1 cellular context compared by ENCODE assay signal in the genomic region with DNA sequence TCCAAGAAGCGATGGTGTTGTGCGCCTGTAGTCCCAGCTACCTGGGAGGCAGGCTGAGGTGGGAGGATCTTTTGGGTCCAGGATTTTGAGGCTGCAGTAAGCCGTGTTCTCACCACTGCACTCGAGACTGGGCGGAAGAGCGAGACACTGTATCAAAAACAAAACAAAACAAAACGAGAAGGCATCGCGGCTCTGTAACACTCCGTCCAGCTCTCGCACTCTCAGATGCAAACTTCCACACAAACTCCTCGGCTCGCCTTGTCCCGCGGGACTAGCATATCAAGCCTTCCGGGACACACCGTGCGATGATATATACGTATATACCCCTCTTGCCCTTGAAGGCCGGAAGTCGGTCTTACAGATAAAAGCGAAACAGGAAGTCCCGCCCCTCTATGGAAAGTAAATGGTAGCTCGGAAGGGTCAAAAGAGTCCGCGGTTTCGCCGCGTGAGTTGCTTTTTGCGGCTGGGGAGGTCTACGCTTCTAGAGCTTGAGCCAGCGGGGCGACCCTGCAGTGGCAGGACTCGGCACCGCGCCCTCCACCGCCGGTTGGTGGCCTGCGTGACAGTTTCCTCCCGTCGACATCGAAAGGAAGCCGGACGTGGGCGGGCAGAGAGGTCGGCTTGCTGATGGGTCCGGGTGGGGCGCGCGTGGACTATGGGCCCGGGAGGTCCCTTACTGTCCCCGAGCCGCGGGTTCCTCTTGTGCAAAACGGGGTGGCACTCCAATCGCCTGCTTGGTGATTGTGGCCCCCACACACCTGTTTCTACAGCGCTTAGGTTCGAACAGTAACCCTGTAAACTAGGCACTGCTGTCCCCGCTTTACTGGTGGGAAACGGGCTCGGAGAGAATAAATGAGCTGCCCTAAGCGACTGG.
TF ChIP-seq lines count a peak whose summit lies in the region.

A gene with protein sequence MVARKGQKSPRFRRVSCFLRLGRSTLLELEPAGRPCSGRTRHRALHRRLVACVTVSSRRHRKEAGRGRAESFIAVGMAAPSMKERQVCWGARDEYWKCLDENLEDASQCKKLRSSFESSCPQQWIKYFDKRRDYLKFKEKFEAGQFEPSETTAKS (plus strand): TSS at position 393 of the 874 bp plus-strand sequence. CDS start 11 bp downstream, at position 404.

TF ChIP-seq in HepG2, 621 proteins besides CTCF, POLR2A, EP300 and RAD21 (continued from another document and continues in another):
- TF ChIP-seq, protein P1, sequence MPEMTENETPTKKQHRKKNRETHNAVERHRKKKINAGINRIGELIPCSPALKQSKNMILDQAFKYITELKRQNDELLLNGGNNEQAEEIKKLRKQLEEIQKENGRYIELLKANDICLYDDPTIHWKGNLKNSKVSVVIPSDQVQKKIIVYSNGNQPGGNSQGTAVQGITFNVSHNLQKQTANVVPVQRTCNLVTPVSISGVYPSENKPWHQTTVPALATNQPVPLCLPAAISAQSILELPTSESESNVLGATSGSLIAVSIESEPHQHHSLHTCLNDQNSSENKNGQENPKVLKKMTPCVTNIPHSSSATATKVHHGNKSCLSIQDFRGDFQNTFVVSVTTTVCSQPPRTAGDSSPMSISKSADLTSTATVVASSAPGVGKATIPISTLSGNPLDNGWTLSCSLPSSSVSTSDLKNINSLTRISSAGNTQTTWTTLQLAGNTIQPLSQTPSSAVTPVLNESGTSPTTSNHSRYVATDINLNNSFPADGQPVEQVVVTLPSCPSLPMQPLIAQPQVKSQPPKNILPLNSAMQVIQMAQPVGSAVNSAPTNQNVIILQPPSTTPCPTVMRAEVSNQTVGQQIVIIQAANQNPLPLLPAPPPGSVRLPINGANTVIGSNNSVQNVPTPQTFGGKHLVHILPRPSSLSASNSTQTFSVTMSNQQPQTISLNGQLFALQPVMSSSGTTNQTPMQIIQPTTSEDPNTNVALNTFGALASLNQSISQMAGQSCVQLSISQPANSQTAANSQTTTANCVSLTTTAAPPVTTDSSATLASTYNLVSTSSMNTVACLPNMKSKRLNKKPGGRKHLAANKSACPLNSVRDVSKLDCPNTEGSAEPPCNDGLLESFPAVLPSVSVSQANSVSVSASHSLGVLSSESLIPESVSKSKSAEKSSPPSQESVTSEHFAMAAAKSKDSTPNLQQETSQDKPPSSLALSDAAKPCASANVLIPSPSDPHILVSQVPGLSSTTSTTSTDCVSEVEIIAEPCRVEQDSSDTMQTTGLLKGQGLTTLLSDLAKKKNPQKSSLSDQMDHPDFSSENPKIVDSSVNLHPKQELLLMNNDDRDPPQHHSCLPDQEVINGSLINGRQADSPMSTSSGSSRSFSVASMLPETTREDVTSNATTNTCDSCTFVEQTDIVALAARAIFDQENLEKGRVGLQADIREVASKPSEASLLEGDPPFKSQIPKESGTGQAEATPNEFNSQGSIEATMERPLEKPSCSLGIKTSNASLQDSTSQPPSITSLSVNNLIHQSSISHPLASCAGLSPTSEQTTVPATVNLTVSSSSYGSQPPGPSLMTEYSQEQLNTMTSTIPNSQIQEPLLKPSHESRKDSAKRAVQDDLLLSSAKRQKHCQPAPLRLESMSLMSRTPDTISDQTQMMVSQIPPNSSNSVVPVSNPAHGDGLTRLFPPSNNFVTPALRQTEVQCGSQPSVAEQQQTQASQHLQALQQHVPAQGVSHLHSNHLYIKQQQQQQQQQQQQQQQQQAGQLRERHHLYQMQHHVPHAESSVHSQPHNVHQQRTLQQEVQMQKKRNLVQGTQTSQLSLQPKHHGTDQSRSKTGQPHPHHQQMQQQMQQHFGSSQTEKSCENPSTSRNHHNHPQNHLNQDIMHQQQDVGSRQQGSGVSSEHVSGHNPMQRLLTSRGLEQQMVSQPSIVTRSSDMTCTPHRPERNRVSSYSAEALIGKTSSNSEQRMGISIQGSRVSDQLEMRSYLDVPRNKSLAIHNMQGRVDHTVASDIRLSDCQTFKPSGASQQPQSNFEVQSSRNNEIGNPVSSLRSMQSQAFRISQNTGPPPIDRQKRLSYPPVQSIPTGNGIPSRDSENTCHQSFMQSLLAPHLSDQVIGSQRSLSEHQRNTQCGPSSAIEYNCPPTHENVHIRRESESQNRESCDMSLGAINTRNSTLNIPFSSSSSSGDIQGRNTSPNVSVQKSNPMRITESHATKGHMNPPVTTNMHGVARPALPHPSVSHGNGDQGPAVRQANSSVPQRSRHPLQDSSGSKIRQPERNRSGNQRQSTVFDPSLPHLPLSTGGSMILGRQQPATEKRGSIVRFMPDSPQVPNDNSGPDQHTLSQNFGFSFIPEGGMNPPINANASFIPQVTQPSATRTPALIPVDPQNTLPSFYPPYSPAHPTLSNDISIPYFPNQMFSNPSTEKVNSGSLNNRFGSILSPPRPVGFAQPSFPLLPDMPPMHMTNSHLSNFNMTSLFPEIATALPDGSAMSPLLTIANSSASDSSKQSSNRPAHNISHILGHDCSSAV (CRISPR knock-in tag; IDR thresholded peaks at IDR 0.05; ENCODE audit: borderline replicate concordance) = peak; percentile 37; the same call in 1 of the 2 replicates
- TF ChIP-seq, protein P2, sequence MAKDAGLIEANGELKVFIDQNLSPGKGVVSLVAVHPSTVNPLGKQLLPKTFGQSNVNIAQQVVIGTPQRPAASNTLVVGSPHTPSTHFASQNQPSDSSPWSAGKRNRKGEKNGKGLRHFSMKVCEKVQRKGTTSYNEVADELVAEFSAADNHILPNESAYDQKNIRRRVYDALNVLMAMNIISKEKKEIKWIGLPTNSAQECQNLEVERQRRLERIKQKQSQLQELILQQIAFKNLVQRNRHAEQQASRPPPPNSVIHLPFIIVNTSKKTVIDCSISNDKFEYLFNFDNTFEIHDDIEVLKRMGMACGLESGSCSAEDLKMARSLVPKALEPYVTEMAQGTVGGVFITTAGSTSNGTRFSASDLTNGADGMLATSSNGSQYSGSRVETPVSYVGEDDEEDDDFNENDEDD (CRISPR knock-in tag; IDR thresholded peaks at IDR 0.05; ENCODE audit: borderline replicate concordance) = peak; percentile 50; the same call in 1 of the 2 replicates
- TF ChIP-seq, protein P3, sequence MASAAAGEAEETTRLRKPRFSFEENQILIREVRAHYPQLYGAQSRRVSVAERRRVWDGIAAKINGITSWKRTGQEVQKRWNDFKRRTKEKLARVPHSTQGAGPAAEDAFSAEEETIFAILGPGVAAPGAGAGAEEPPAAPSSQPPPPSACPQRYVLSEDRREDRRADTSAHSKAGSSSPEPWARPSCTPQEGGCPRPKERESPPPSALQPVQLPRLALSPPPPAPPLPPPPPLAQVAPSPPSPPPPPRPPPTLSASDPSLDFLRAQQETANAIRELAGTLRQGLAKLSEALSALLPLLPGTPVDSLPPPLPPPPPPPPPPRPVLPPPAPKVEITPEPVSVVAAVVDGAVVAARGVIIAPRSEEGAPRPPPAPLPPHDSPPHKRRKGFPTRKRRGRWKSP (CRISPR knock-in tag; IDR thresholded peaks at IDR 0.05) = peak; percentile 85; the same call in 1 of the 2 replicates
- TF ChIP-seq MTA3 (CRISPR knock-in tag; IDR thresholded peaks at IDR 0.05) (no peak), ZNF30 (CRISPR knock-in tag; IDR thresholded peaks at IDR 0.05) (0 out of 2 replicates have a peak, but pooled peaks have one; percentile 60), DPF2 (CRISPR knock-in tag; IDR thresholded peaks at IDR 0.05; ENCODE audit: borderline replicate concordance, low read depth) (no peak), ZNF737 (CRISPR knock-in tag; IDR thresholded peaks at IDR 0.05; ENCODE audit: borderline replicate concordance) (0 out of 2 replicates have a peak, but pooled peaks have one; percentile 38), U2AF2 (IDR thresholded peaks at IDR 0.05; ENCODE audit: low read depth, low read length) (peak; percentile 89), NAIF1 (CRISPR knock-in tag; IDR thresholded peaks at IDR 0.05; ENCODE audit: borderline replicate concordance) (peak; percentile 66; the same call in 1 of the 2 replicates), EEA1 (CRISPR knock-in tag; IDR thresholded peaks at IDR 0.05; ENCODE audit: borderline replicate concordance) (0 out of 2 replicates have a peak, but pooled peaks have one; percentile 41), ZNF317 (CRISPR knock-in tag; IDR thresholded peaks at IDR 0.05) (no peak), KDM5B (CRISPR knock-in tag; IDR thresholded peaks at IDR 0.05; ENCODE audit: borderline replicate concordance) (peak; percentile 92)
- TF ChIP-seq, protein P4, sequence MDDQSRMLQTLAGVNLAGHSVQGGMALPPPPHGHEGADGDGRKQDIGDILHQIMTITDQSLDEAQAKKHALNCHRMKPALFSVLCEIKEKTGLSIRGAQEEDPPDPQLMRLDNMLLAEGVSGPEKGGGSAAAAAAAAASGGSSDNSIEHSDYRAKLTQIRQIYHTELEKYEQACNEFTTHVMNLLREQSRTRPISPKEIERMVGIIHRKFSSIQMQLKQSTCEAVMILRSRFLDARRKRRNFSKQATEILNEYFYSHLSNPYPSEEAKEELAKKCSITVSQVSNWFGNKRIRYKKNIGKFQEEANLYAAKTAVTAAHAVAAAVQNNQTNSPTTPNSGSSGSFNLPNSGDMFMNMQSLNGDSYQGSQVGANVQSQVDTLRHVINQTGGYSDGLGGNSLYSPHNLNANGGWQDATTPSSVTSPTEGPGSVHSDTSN (CRISPR knock-in tag; IDR thresholded peaks at IDR 0.05; ENCODE audit: borderline replicate concordance) = no peak
- TF ChIP-seq, protein P5, sequence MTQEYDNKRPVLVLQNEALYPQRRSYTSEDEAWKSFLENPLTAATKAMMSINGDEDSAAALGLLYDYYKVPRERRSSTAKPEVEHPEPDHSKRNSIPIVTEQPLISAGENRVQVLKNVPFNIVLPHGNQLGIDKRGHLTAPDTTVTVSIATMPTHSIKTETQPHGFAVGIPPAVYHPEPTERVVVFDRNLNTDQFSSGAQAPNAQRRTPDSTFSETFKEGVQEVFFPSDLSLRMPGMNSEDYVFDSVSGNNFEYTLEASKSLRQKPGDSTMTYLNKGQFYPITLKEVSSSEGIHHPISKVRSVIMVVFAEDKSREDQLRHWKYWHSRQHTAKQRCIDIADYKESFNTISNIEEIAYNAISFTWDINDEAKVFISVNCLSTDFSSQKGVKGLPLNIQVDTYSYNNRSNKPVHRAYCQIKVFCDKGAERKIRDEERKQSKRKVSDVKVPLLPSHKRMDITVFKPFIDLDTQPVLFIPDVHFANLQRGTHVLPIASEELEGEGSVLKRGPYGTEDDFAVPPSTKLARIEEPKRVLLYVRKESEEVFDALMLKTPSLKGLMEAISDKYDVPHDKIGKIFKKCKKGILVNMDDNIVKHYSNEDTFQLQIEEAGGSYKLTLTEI (CRISPR knock-in tag; conservative IDR thresholded peaks at IDR 0.05) = no peak
- TF ChIP-seq, protein P6, sequence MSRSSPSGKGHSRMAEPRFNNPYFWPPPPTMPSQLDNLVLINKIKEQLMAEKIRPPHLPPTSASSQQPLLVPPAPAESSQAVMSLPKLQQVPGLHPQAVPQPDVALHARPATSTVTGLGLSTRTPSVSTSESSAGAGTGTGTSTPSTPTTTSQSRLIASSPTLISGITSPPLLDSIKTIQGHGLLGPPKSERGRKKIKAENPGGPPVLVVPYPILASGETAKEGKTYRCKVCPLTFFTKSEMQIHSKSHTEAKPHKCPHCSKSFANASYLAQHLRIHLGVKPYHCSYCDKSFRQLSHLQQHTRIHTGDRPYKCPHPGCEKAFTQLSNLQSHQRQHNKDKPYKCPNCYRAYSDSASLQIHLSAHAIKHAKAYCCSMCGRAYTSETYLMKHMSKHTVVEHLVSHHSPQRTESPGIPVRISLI (CRISPR knock-in tag; IDR thresholded peaks at IDR 0.05; ENCODE audit: borderline replicate concordance) = peak; percentile 17; the same call in 1 of the 2 replicates
- TF ChIP-seq, protein P7, sequence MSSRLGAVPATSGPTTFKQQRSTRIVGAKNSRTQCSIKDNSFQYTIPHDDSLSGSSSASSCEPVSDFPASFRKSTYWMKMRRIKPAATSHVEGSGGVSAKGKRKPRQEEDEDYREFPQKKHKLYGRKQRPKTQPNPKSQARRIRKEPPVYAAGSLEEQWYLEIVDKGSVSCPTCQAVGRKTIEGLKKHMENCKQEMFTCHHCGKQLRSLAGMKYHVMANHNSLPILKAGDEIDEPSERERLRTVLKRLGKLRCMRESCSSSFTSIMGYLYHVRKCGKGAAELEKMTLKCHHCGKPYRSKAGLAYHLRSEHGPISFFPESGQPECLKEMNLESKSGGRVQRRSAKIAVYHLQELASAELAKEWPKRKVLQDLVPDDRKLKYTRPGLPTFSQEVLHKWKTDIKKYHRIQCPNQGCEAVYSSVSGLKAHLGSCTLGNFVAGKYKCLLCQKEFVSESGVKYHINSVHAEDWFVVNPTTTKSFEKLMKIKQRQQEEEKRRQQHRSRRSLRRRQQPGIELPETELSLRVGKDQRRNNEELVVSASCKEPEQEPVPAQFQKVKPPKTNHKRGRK (CRISPR knock-in tag; IDR thresholded peaks at IDR 0.05) = peak; percentile 84; the same call in 1 of the 2 replicates
- TF ChIP-seq, protein P8, sequence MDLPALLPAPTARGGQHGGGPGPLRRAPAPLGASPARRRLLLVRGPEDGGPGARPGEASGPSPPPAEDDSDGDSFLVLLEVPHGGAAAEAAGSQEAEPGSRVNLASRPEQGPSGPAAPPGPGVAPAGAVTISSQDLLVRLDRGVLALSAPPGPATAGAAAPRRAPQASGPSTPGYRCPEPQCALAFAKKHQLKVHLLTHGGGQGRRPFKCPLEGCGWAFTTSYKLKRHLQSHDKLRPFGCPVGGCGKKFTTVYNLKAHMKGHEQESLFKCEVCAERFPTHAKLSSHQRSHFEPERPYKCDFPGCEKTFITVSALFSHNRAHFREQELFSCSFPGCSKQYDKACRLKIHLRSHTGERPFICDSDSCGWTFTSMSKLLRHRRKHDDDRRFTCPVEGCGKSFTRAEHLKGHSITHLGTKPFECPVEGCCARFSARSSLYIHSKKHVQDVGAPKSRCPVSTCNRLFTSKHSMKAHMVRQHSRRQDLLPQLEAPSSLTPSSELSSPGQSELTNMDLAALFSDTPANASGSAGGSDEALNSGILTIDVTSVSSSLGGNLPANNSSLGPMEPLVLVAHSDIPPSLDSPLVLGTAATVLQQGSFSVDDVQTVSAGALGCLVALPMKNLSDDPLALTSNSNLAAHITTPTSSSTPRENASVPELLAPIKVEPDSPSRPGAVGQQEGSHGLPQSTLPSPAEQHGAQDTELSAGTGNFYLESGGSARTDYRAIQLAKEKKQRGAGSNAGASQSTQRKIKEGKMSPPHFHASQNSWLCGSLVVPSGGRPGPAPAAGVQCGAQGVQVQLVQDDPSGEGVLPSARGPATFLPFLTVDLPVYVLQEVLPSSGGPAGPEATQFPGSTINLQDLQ (CRISPR knock-in tag; IDR thresholded peaks at IDR 0.05) = no peak
- TF ChIP-seq, protein P9, sequence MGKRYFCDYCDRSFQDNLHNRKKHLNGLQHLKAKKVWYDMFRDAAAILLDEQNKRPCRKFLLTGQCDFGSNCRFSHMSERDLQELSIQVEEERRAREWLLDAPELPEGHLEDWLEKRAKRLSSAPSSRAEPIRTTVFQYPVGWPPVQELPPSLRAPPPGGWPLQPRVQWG (CRISPR knock-in tag; IDR thresholded peaks at IDR 0.05; ENCODE audit: borderline replicate concordance, low read depth) = no peak
